35 cellular contexts compared by ENCODE assay signal in genomic region chr11:112732031-112732430, GRCh38.
DNase-seq lines count a peak whose midpoint lies in the region; ATAC-seq and TF ChIP-seq lines count a peak whose summit lies in the region.
"Had no signal": no experiment of that assay in that cellular context is flagged by ENCODE, and none has a peak within 500 bp of the region (broad histone marks: within the 10 kb centered on the region; RNA-seq: fewer than 3 reads in every experiment).

No MANE protein-coding gene starts in this region.

- no peaks in the 10 kb centered on the region for H3F3A ChIP-seq in smooth muscle cell (ENCODE audit: low read depth)

- H3K27ac ChIP-seq in coronary artery (no peak overlapping the region), smooth muscle cell (ENCODE audit: low read depth) (no peak overlapping the region)
- H3K27ac ChIP-seq: 22Rv1; A549; BLaER1; BLaER1 treated with 17β-estradiol and CSF1 and Interleukin-3, amounts not matched to agents 10 nM and 100 nM; C4-2B had no signal

- CTCF ChIA-PET in activated CD8-positive, alpha-beta memory T cell treated with anti-CD3 and anti-CD28 coated beads, Interleukin-2, amount 10 ng/mL, durations not matched to agents 7 days and 5 days (lab: Charles Lee), result no interaction called here
- CTCF ChIA-PET in activated naive CD4-positive, alpha-beta T cell treated with anti-CD3 and anti-CD28 coated beads for 36 hours (lab: Charles Lee), result no interaction called here

- no peak overlapping the region for H3K27ac Mint-ChIP-seq in activated CD8-positive, alpha-beta memory T cell treated with anti-CD3 and anti-CD28 coated beads, Interleukin-2, amount 10 ng/mL, durations not matched to agents 7 days and 5 days
- H3K27ac Mint-ChIP-seq in osteocyte (ENCODE audit: unreplicated experiment), result no peak overlapping the region
- H3K27ac Mint-ChIP-seq in activated naive CD4-positive, alpha-beta T cell treated with anti-CD3 and anti-CD28 coated beads for 36 hours, result no peak overlapping the region
- H3K27ac Mint-ChIP-seq: B cell; CD4-positive, alpha-beta memory T cell; CD4-positive, alpha-beta T cell; CD4-positive, CD25-positive, alpha-beta regulatory T cell; CD8-positive, alpha-beta memory T cell; CD8-positive, alpha-beta T cell had no signal

- H3K9me3 Mint-ChIP-seq in activated CD8-positive, alpha-beta memory T cell treated with anti-CD3 and anti-CD28 coated beads, Interleukin-2, amount 10 ng/mL, durations not matched to agents 7 days and 5 days (ENCODE audit: low read depth), result no peaks in the 10 kb centered on the region
- H3K9me3 Mint-ChIP-seq in osteocyte (ENCODE audit: unreplicated experiment), result no peaks in the 10 kb centered on the region
- no peaks in the 10 kb centered on the region for H3K9me3 Mint-ChIP-seq in activated naive CD4-positive, alpha-beta T cell treated with anti-CD3 and anti-CD28 coated beads for 36 hours
- H3K9me3 Mint-ChIP-seq: CD4-positive, alpha-beta T cell; CD8-positive, alpha-beta memory T cell; CD8-positive, alpha-beta T cell had no signal

- DNase-seq in activated CD8-positive, alpha-beta memory T cell treated with anti-CD3 and anti-CD28 coated beads, Interleukin-2, amount 10 ng/mL, durations not matched to agents 7 days and 5 days, result peak; percentile 1
- DNase-seq in activated CD8-positive, alpha-beta memory T cell treated with anti-CD3 and anti-CD28 coated beads, Interleukin-2, amount 50 U/mL, for 4 hours, result no peak
- DNase-seq in coronary artery (ENCODE audit: low spot score) (peak; percentile 53), islet precursor cell (peak; percentile 16), osteocyte (ENCODE audit: extremely low spot score, unreplicated experiment) (peak; percentile 68), NCI-H2107 treated with DMSO at 0.1 percent for 48 hours (lab: John Stamatoyannopoulos, UW; ENCODE audit: unreplicated experiment) (no peak), smooth muscle cell (lab: John Stamatoyannopoulos, UW; ENCODE audit: unreplicated experiment) (no peak)
- DNase-seq in activated naive CD4-positive, alpha-beta T cell treated with anti-CD3 and anti-CD28 coated beads for 36 hours, result no peak
- DNase-seq: 8988T; ACHN; AML-193; BE2C; C1 segment of cervical spinal cord; Caco-2; Calu3; CD4-positive, alpha-beta memory T cell; CD4-positive, alpha-beta T cell; CD4-positive, CD25-positive, alpha-beta regulatory T cell; CD8-positive, alpha-beta memory T cell; CD8-positive, alpha-beta T cell; COR-L47; DMS 273 treated with DMSO at 0.1 percent for 48 hours; DMS153; DMS53; DMS79; DMS79 treated with DMSO at 0.1 percent for 48 hours; DND-41; EL had no signal

- TF ChIP-seq CTCF in coronary artery (IDR thresholded peaks at IDR 0.05), result no peak
- no peak for TF ChIP-seq CTCF in osteocyte (IDR thresholded peaks at IDR 0.05)
- TF ChIP-seq CTCF in smooth muscle cell (IDR thresholded peaks at IDR 0.05; ENCODE audit: borderline replicate concordance, insufficient read depth, poor library complexity, severe bottlenecking), result no peak

- no peaks in the 10 kb centered on the region for H3K4me1 ChIP-seq in smooth muscle cell (ENCODE audit: low read depth)
- H3K4me1 ChIP-seq: A549, BE2C, BLaER1, Caco-2 had no signal

- no peaks in the 10 kb centered on the region for H3K79me2 ChIP-seq in smooth muscle cell (ENCODE audit: low read depth)

- no peaks in the 10 kb centered on the region for H3K36me3 ChIP-seq in smooth muscle cell (ENCODE audit: low read depth)
- H3K36me3 ChIP-seq: BE2C; BLaER1; BLaER1 treated with 17β-estradiol and CSF1 and Interleukin-3, amounts not matched to agents 10 nM and 100 nM had no signal

- intact Hi-C loops in activated naive CD4-positive, alpha-beta T cell treated with anti-CD3 and anti-CD28 coated beads for 36 hours (cut with micrococcal nuclease), result no loop called here

- H3K4me3 ChIP-seq in coronary artery, result no peak overlapping the region
- H3K4me3 ChIP-seq in smooth muscle cell, result no peak overlapping the region
- H3K4me3 ChIP-seq: A549; BLaER1; BLaER1 treated with 17β-estradiol and CSF1 and Interleukin-3, amounts not matched to agents 10 nM and 100 nM had no signal

- H3K4me2 ChIP-seq in smooth muscle cell, result no peak overlapping the region
- H3K4me2 ChIP-seq: A549; BLaER1; BLaER1 treated with 17β-estradiol and CSF1 and Interleukin-3, amounts not matched to agents 10 nM and 100 nM had no signal

- no peak overlapping the region for H3K4me3 Mint-ChIP-seq in activated CD8-positive, alpha-beta memory T cell treated with anti-CD3 and anti-CD28 coated beads, Interleukin-2, amount 10 ng/mL, durations not matched to agents 7 days and 5 days
- H3K4me3 Mint-ChIP-seq in osteocyte (ENCODE audit: unreplicated experiment), result no peak overlapping the region
- no peak overlapping the region for H3K4me3 Mint-ChIP-seq in activated naive CD4-positive, alpha-beta T cell treated with anti-CD3 and anti-CD28 coated beads for 36 hours
- H3K4me3 Mint-ChIP-seq: B cell; CD14-positive monocyte; CD4-positive, alpha-beta memory T cell; CD4-positive, alpha-beta T cell; CD4-positive, CD25-positive, alpha-beta regulatory T cell; CD8-positive, alpha-beta memory T cell; CD8-positive, alpha-beta T cell had no signal

- H3K27me3 Mint-ChIP-seq in activated CD8-positive, alpha-beta memory T cell treated with anti-CD3 and anti-CD28 coated beads, Interleukin-2, amount 10 ng/mL, durations not matched to agents 7 days and 5 days, result no peaks in the 10 kb centered on the region
- peaks cover 1% of the 10 kb centered on the region for H3K27me3 Mint-ChIP-seq in osteocyte (ENCODE audit: unreplicated experiment)
- H3K27me3 Mint-ChIP-seq in activated naive CD4-positive, alpha-beta T cell treated with anti-CD3 and anti-CD28 coated beads for 36 hours (ENCODE audit: low read depth), result peaks cover 3% of the 10 kb centered on the region
- H3K27me3 Mint-ChIP-seq: CD4-positive, alpha-beta T cell had no signal

- no peaks in the 10 kb centered on the region for H3K36me3 Mint-ChIP-seq in activated CD8-positive, alpha-beta memory T cell treated with anti-CD3 and anti-CD28 coated beads, Interleukin-2, amount 10 ng/mL, durations not matched to agents 7 days and 5 days
- H3K36me3 Mint-ChIP-seq in osteocyte (ENCODE audit: unreplicated experiment), result no peaks in the 10 kb centered on the region
- H3K36me3 Mint-ChIP-seq in activated naive CD4-positive, alpha-beta T cell treated with anti-CD3 and anti-CD28 coated beads for 36 hours (ENCODE audit: low read depth), result no peaks in the 10 kb centered on the region
- H3K36me3 Mint-ChIP-seq: CD14-positive monocyte; CD4-positive, alpha-beta memory T cell; CD4-positive, CD25-positive, alpha-beta regulatory T cell; CD8-positive, alpha-beta memory T cell; CD8-positive, alpha-beta T cell had no signal

- no peak for ATAC-seq in activated CD8-positive, alpha-beta memory T cell treated with anti-CD3 and anti-CD28 coated beads, Interleukin-2, amount 10 ng/mL, durations not matched to agents 7 days and 5 days
- ATAC-seq: A549; CD8-positive, alpha-beta T cell had no signal

- H3K4me1 Mint-ChIP-seq in activated CD8-positive, alpha-beta memory T cell treated with anti-CD3 and anti-CD28 coated beads, Interleukin-2, amount 10 ng/mL, durations not matched to agents 7 days and 5 days, result no peaks in the 10 kb centered on the region
- H3K4me1 Mint-ChIP-seq in osteocyte (ENCODE audit: unreplicated experiment), result no peaks in the 10 kb centered on the region
- H3K4me1 Mint-ChIP-seq in activated naive CD4-positive, alpha-beta T cell treated with anti-CD3 and anti-CD28 coated beads for 36 hours (ENCODE audit: low read depth), result no peaks in the 10 kb centered on the region
- H3K4me1 Mint-ChIP-seq: B cell; CD4-positive, alpha-beta memory T cell; CD4-positive, CD25-positive, alpha-beta regulatory T cell; CD8-positive, alpha-beta memory T cell had no signal

- H3K9ac ChIP-seq in smooth muscle cell (ENCODE audit: low read depth), result no peak overlapping the region
- H3K9ac ChIP-seq: BLaER1; BLaER1 treated with 17β-estradiol and CSF1 and Interleukin-3, amounts not matched to agents 10 nM and 100 nM had no signal

- no peaks in the 10 kb centered on the region for H3K9me3 ChIP-seq in smooth muscle cell (replicated peaks; ENCODE audit: low read depth)
- H3K9me3 ChIP-seq: A549; BE2C; BLaER1; BLaER1 treated with 17β-estradiol and CSF1 and Interleukin-3, amounts not matched to agents 10 nM and 100 nM; Caco-2 had no signal

- H3K27me3 ChIP-seq in smooth muscle cell (ENCODE audit: low read depth), result no peaks in the 10 kb centered on the region
- H3K27me3 ChIP-seq: BE2C; BLaER1; BLaER1 treated with 17β-estradiol and CSF1 and Interleukin-3, amounts not matched to agents 10 nM and 100 nM had no signal

- no peaks in the 10 kb centered on the region for H4K20me1 ChIP-seq in smooth muscle cell (ENCODE audit: low read depth)
- H4K20me1 ChIP-seq: BLaER1 had no signal

- WGBS in smooth muscle cell (ENCODE audit: low lambda C conversion rate), result 71% methylated on average over 4 of the region's 4 CpGs

- no peak overlapping the region for H2AFZ ChIP-seq in smooth muscle cell (ENCODE audit: low read depth)

Comparison
In these comparisons a context has a peak if more than half of its experiments do, and no peak if none do; other contexts are left out.
1. DNase-seq: peak in activated CD8-positive, alpha-beta memory T cell treated with anti-CD3 and anti-CD28 coated beads, Interleukin-2, amount 10 ng/mL, durations not matched to agents 7 days and 5 days (single experiment), coronary artery (single experiment), islet precursor cell (single experiment) and osteocyte (single experiment); none in activated CD8-positive, alpha-beta memory T cell treated with anti-CD3 and anti-CD28 coated beads, Interleukin-2, amount 50 U/mL, for 4 hours (single experiment), activated naive CD4-positive, alpha-beta T cell treated with anti-CD3 and anti-CD28 coated beads for 36 hours (single experiment), NCI-H2107 treated with DMSO at 0.1 percent for 48 hours (single experiment) and smooth muscle cell (single experiment).